ENCODE assay signal across 27 cellular contexts in the genomic region with DNA sequence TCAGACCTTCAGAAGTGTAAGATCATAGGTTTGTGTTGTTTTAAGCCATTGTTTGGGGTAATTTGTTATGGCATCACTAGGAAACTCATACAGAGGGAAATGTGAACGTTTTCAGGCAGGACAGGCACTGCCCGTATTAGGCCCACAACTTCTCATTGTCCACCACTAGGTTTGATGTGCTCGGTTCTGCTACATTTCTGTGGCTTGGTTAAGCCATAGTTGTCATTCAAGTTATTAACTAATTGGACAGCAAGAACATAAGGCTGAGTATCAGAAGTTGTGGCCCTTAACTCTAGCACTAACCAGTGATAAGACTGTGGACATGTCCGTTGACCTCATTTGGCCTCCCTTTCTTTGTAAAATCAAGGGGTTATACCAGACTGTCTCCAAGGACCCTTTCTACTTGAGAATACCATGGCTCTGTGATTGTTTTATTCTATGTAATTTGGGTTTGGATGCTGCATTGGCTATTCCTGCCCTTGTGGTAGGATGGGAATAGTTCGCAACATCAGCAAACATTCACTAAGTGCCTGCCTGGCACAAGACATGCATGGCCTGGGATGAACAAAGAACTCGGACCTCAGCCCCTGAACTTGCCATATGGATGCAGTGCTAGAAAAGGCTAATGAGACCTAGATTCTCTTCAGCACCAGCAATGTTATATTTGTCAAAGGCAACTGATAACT.
"Had no signal": no experiment of that assay in that cellular context is flagged by ENCODE, and none has a peak within 500 bp of the region (broad histone marks: within the 10 kb centered on the region; RNA-seq: fewer than 3 reads in every experiment).

No MANE protein-coding gene starts in this region.

- H3K9me3 ChIP-seq: stomach, suprapubic skin, testis, thoracic aorta, thyroid gland, tibial artery, tibial nerve, transverse colon, upper lobe of left lung, upper lobe of right lung, uterus, vagina had no signal

- H3K27ac ChIP-seq: stomach, suprapubic skin, testis, thoracic aorta, thyroid gland, tibial artery, tibial nerve, transverse colon, upper lobe of left lung, upper lobe of right lung, uterus, vagina had no signal

- DNase-seq: stimulated activated CD4-positive, alpha-beta T cell treated with anti-CD3 and anti-CD28 coated beads, Interleukin-2, amount 100 ng/mL, for 48 hours; stimulated activated CD4-positive, alpha-beta T cell treated with anti-CD3 and anti-CD28 coated beads, Interleukin-4, amount 100 ng/mL, for 1 hour; stimulated activated CD4-positive, alpha-beta T cell treated with anti-CD3 and anti-CD28 coated beads, Interleukin-4, amount 100 ng/mL, for 24 hours; stimulated activated CD4-positive, alpha-beta T cell treated with anti-CD3 and anti-CD28 coated beads, Interleukin-4, amount 100 ng/mL, for 4 hours; stimulated activated CD8-positive, alpha-beta memory T cell treated with anti-CD3 and anti-CD28 coated beads, Interleukin-4, amount 100 ng/mL, for 48 hours; stimulated activated naive B cell treated with anti-CD40 and anti-IgM and Interleukin-4, amounts not matched to agents 10 μg/mL and 1 μg/mL and 100 μg/mL, for 72 hours; stimulated activated naive CD4-positive, alpha-beta T cell; stimulated activated naive CD4-positive, alpha-beta T cell treated with Interleukin-2 at 50 U/mL for 16 hours; stimulated activated naive CD8-positive, alpha-beta T cell treated with anti-CD3 and anti-CD28 coated beads, Interleukin-15, amount 100 ng/mL, for 72 hours; stimulated activated naive CD8-positive, alpha-beta T cell treated with anti-CD3 and anti-CD28 coated beads, Interleukin-15, Interleukin-2, amounts not matched to agents 100 U/mL and 50 U/mL, for 24 hours; stomach; substantia nigra; testis; thyroid gland; tibial artery; transverse colon; trophoblast cell; upper lobe of left lung; upper lobe of right lung; uterus had no signal

- ATAC-seq: stimulated activated effector memory CD8-positive, alpha-beta T cell treated with anti-CD3 and anti-CD28 coated beads, Interleukin-12 subunit alpha, Interleukin-12 subunit beta, amount 100 ng/mL, for 72 hours; stimulated activated memory B cell treated with anti-CD40 and anti-IgM and Interleukin-4, amounts not matched to agents 10 μg/mL and 1 μg/mL and 100 μg/mL, for 72 hours; stimulated activated naive B cell treated with anti-CD40 and anti-IgM and Interleukin-4, amounts not matched to agents 10 μg/mL and 1 μg/mL and 100 μg/mL, for 72 hours; stimulated activated naive CD8-positive, alpha-beta T cell treated with anti-CD3 and anti-CD28 coated beads, Interleukin-15, amount 100 ng/mL, for 72 hours; stimulated activated naive CD8-positive, alpha-beta T cell treated with anti-CD3 and anti-CD28 coated beads, Interleukin-15, Interleukin-2, amounts not matched to agents 100 U/mL and 50 U/mL, for 24 hours; upper lobe of right lung had no signal

- H3K36me3 ChIP-seq: stomach, suprapubic skin, thoracic aorta, thyroid gland, tibial artery, tibial nerve, transverse colon, upper lobe of left lung, upper lobe of right lung, uterus, vagina had no signal

- H3K4me1 ChIP-seq: stomach, suprapubic skin, testis, thyroid gland, tibial artery, tibial nerve, transverse colon, upper lobe of right lung, uterus, vagina had no signal

- H3K27me3 ChIP-seq: stomach, suprapubic skin, testis, thyroid gland, tibial artery, tibial nerve, transverse colon, upper lobe of left lung, upper lobe of right lung, uterus, vagina had no signal

- FAIRE-seq: urothelium cell line had no signal

- H3K4me3 ChIP-seq: stomach, suprapubic skin, testis, thoracic aorta, thyroid gland, tibial artery, tibial nerve, transverse colon, upper lobe of left lung, upper lobe of right lung, uterus, vagina had no signal
